ENCODE assay signal across 9 cellular contexts in genomic region chr13:41313117-41313516, GRCh38. TPM values are rescaled to one million over a fixed set of nuclear protein-coding genes. Genes with fewer than 3 reads are reported as not detected.
A peak's percentile ranks its signal among the peaks of the same experiment; 100 is the strongest.
DNase-seq lines count a peak whose midpoint lies in the region; ATAC-seq and TF ChIP-seq lines count a peak whose summit lies in the region.
"Had no signal": no experiment of that assay in that cellular context is flagged by ENCODE, and none has a peak within 500 bp of the region (broad histone marks: within the 10 kb centered on the region; RNA-seq: fewer than 3 reads in every experiment).

No MANE protein-coding gene starts in this region.

- DNase-seq in activated CD8-positive, alpha-beta memory T cell treated with anti-CD3 and anti-CD28 coated beads, Interleukin-2, amount 10 ng/mL, durations not matched to agents 7 days and 5 days = no peak
- no peak for DNase-seq in activated CD8-positive, alpha-beta memory T cell treated with anti-CD3 and anti-CD28 coated beads, Interleukin-2, amount 50 U/mL, for 4 hours
- DNase-seq in T-cell (no peak), fibroblast of the aortic adventitia (ENCODE audit: low read depth) (peak; percentile 6), AG08396 (ENCODE audit: low spot score) (no peak), NCI-H187 treated with DMSO at 0.1 percent for 48 hours (lab: John Stamatoyannopoulos, UW) (no peak)
- DNase-seq: caudate nucleus had no signal

- no peaks in the 10 kb centered on the region for H3K9me3 Mint-ChIP-seq in activated CD8-positive, alpha-beta memory T cell treated with anti-CD3 and anti-CD28 coated beads, Interleukin-2, amount 10 ng/mL, durations not matched to agents 7 days and 5 days (ENCODE audit: low read depth)
- H3K9me3 Mint-ChIP-seq in T-cell = no peaks in the 10 kb centered on the region

- no peak overlapping the region for H3K27ac Mint-ChIP-seq in activated CD8-positive, alpha-beta memory T cell treated with anti-CD3 and anti-CD28 coated beads, Interleukin-2, amount 10 ng/mL, durations not matched to agents 7 days and 5 days
- peak overlapping the region in 1 of 2 donors; percentile 55 for H3K27ac Mint-ChIP-seq in T-cell

- POLR2A ChIA-PET in T-cell (lab: Charles Lee) = interaction anchor here in 1 of 2 donors (0.6 to 1.1 kb wide), 3 partner anchors 29 to 252 kb away, joined by 3 read pairs; partner anchors contain the start of gene WBP4

- CTCF ChIA-PET in activated CD8-positive, alpha-beta memory T cell treated with anti-CD3 and anti-CD28 coated beads, Interleukin-2, amount 10 ng/mL, durations not matched to agents 7 days and 5 days (lab: Charles Lee) = no interaction called here
- CTCF ChIA-PET in T-cell (lab: Charles Lee) = interaction anchor here in 1 of 2 donors (0.6 to 0.7 kb wide), 2 partner anchors 12 to 53 kb away, joined by 4 to 6 read pairs; no protein-coding TSS in a partner anchor

- H3K4me1 Mint-ChIP-seq in activated CD8-positive, alpha-beta memory T cell treated with anti-CD3 and anti-CD28 coated beads, Interleukin-2, amount 10 ng/mL, durations not matched to agents 7 days and 5 days = peaks cover 37% of the 10 kb centered on the region
- H3K4me1 Mint-ChIP-seq in T-cell = peaks cover 54 to 63% (median 54%) of the 10 kb centered on the region in 3 donors

- peak overlapping the region; percentile 93 for H3K4me3 Mint-ChIP-seq in activated CD8-positive, alpha-beta memory T cell treated with anti-CD3 and anti-CD28 coated beads, Interleukin-2, amount 10 ng/mL, durations not matched to agents 7 days and 5 days
- peak overlapping the region; percentile 63 to 98 (median 93) for H3K4me3 Mint-ChIP-seq in T-cell

- ATAC-seq in activated CD8-positive, alpha-beta memory T cell treated with anti-CD3 and anti-CD28 coated beads, Interleukin-2, amount 10 ng/mL, durations not matched to agents 7 days and 5 days = no peak
- ATAC-seq in T-cell (replicated peaks in 1 of 4) = no peak
- no peak for ATAC-seq in HG03565 (IDR thresholded peaks at IDR 0.05; ENCODE audit: unreplicated experiment)

- TF ChIP-seq CTCF in fibroblast of the aortic adventitia (IDR thresholded peaks at IDR 0.05; ENCODE audit: insufficient read depth, low read length) = no peak

- H3K27ac ChIP-seq in skeletal muscle tissue (ENCODE audit: low read depth, low read length) = no peak overlapping the region

- H3K9ac ChIP-seq in skeletal muscle tissue (ENCODE audit: low read depth in 1 of 3, low read length in 3 of 3) = peak overlapping the region; percentile 92 to 96 (median 93)

- H3K27me3 Mint-ChIP-seq in activated CD8-positive, alpha-beta memory T cell treated with anti-CD3 and anti-CD28 coated beads, Interleukin-2, amount 10 ng/mL, durations not matched to agents 7 days and 5 days = no peaks in the 10 kb centered on the region
- no peaks in the 10 kb centered on the region for H3K27me3 Mint-ChIP-seq in T-cell

- peak overlapping the region; percentile 90 for H3K4me3 ChIP-seq in fibroblast of the aortic adventitia (ENCODE audit: low read depth, low read length)
- peak overlapping the region in 1 of 3 donors; percentile 16 for H3K4me3 ChIP-seq in skeletal muscle tissue (ENCODE audit: low read length in 3 of 3)

- no peaks in the 10 kb centered on the region for H3K9me3 ChIP-seq in skeletal muscle tissue (ENCODE audit: control insufficient read depth in 3 of 3, low read length in 3 of 3)

- peaks cover 20% of the 10 kb centered on the region for H3K36me3 Mint-ChIP-seq in activated CD8-positive, alpha-beta memory T cell treated with anti-CD3 and anti-CD28 coated beads, Interleukin-2, amount 10 ng/mL, durations not matched to agents 7 days and 5 days
- peaks cover 13% of the 10 kb centered on the region for H3K36me3 Mint-ChIP-seq in T-cell

- no peaks in the 10 kb centered on the region for H3K27me3 ChIP-seq in skeletal muscle tissue (ENCODE audit: control insufficient read depth in 3 of 3, insufficient read depth in 3 of 3, low read length in 3 of 3)

- H3K36me3 ChIP-seq in skeletal muscle tissue (ENCODE audit: control insufficient read depth in 3 of 3, insufficient read depth in 3 of 3, low read length in 3 of 3) = no peaks in the 10 kb centered on the region

- H3K4me1 ChIP-seq in skeletal muscle tissue (ENCODE audit: control insufficient read depth in 3 of 3, insufficient read depth in 3 of 3, low read length in 3 of 3) = peaks cover 16 to 32% (median 28%) of the 10 kb centered on the region in 3 donors

RNA-seq across cellular contexts. Expression of gene NAA16, which starts 2.0 kb away (rescaled TPM):
- 10 to 100 TPM; 27.8 to 27.9 TPM for total RNA-seq in activated CD8-positive, alpha-beta memory T cell treated with anti-CD3 and anti-CD28 coated beads, Interleukin-2, amount 10 ng/mL, durations not matched to agents 7 days and 5 days
- total RNA-seq in T-cell (10 to 100 TPM; 45.7 to 93.7 (median 49.6) TPM), fibroblast of the aortic adventitia (ENCODE audit: low replicate concordance) (16.1 and 37.3 TPM in 2 replicates), skeletal muscle tissue (18.8 TPM)

RNA-seq across cellular contexts. Expression of gene MTRF1, which starts 49.7 kb away (rescaled TPM):
- 10 to 100 TPM; 22.2 to 23.3 TPM for total RNA-seq in activated CD8-positive, alpha-beta memory T cell treated with anti-CD3 and anti-CD28 coated beads, Interleukin-2, amount 10 ng/mL, durations not matched to agents 7 days and 5 days
- total RNA-seq in T-cell (10 to 100 TPM; 22.1 to 35.5 (median 26.6) TPM), fibroblast of the aortic adventitia (ENCODE audit: low replicate concordance) (4.3 and 11.8 TPM in 2 replicates), skeletal muscle tissue (16.7 TPM)
